1 cellular context compared by ENCODE assay signal in genomic region chr11:83187463-83187862, GRCh38.
TF ChIP-seq lines count a peak whose summit lies in the region.

No MANE protein-coding gene starts in this region.

TF ChIP-seq in IMR-90, 13 proteins besides CTCF, POLR2A, EP300 and RAD21:
- TF ChIP-seq CEBPB (IDR thresholded peaks at IDR 0.05; ENCODE audit: low read depth, low read length): no peak
- TF ChIP-seq MXI1 (IDR thresholded peaks at IDR 0.05; ENCODE audit: borderline replicate concordance, low read depth, low read length): no peak
- TF ChIP-seq RFX5 (IDR thresholded peaks at IDR 0.05; ENCODE audit: low read depth, low read length): no peak
- no peak for TF ChIP-seq FOS (IDR thresholded peaks at IDR 0.05; ENCODE audit: low read depth, low read length)
- no peak for TF ChIP-seq MAFK (IDR thresholded peaks at IDR 0.05; ENCODE audit: low read depth, low read length)
- no peak for TF ChIP-seq SMC3 (IDR thresholded peaks at IDR 0.05; ENCODE audit: low read depth, low read length)
- no peak for TF ChIP-seq NFE2L2 (IDR thresholded peaks at IDR 0.05; ENCODE audit: low read depth, low read length)
- no peak for TF ChIP-seq MAZ (IDR thresholded peaks at IDR 0.05; ENCODE audit: borderline replicate concordance, low read depth, low read length)
- TF ChIP-seq RCOR1 (IDR thresholded peaks at IDR 0.05; ENCODE audit: insufficient replicate concordance, low read length): no peak
- no peak for TF ChIP-seq CHD1 (IDR thresholded peaks at IDR 0.05; ENCODE audit: low read depth, low read length)
- no peak for TF ChIP-seq ELK1 (IDR thresholded peaks at IDR 0.05; ENCODE audit: borderline replicate concordance, low read depth, low read length)
- no peak for TF ChIP-seq BHLHE40 (IDR thresholded peaks at IDR 0.05; ENCODE audit: low read depth, low read length)
- no peak for TF ChIP-seq USF2 (IDR thresholded peaks at IDR 0.05; ENCODE audit: low read depth, low read length)
